Comparison of ENCODE assay signal across 11 cellular contexts in genomic region chr5:173016069-173016455, GRCh38. TPM values are rescaled to one million over a fixed set of nuclear protein-coding genes. Genes with fewer than 3 reads are reported as not detected.
A peak's percentile ranks its signal among the peaks of the same experiment; 100 is the strongest.
DNase-seq lines count a peak whose midpoint lies in the region; ATAC-seq, FAIRE-seq and TF ChIP-seq lines count a peak whose summit lies in the region.
"Had no signal": no experiment of that assay in that cellular context is flagged by ENCODE, and none has a peak within 500 bp of the region (broad histone marks: within the 10 kb centered on the region; RNA-seq: fewer than 3 reads in every experiment).

No MANE protein-coding gene starts in this region.

- ATAC-seq in WTC11 = no peak
- ATAC-seq in foreskin keratinocyte = no peak
- no peak for ATAC-seq in gastrocnemius medialis

- H3K36me3 Mint-ChIP-seq in CD8-positive, alpha-beta memory T cell = peaks cover 0 to 31% (median 11%) of the 10 kb centered on the region in 3 donors
- peaks cover 18% of the 10 kb centered on the region for H3K36me3 Mint-ChIP-seq in WTC11

- POLR2A ChIA-PET in CD8-positive, alpha-beta memory T cell (lab: Charles Lee) = no interaction called here
- POLR2A ChIA-PET in WTC11 (lab: Charles Lee) = interaction anchor here (0.9 kb wide), 1 partner anchor 57 kb away, joined by 5 read pairs; the partner anchor contains the start of gene RPL26L1

- no peaks in the 10 kb centered on the region for H3K27me3 ChIP-seq in CD8-positive, alpha-beta memory T cell (ENCODE audit: insufficient read depth, low read length, poor library complexity, severe bottlenecking)
- no peaks in the 10 kb centered on the region for H3K27me3 ChIP-seq in foreskin keratinocyte
- no peaks in the 10 kb centered on the region for H3K27me3 ChIP-seq in gastrocnemius medialis
- no peaks in the 10 kb centered on the region for H3K27me3 ChIP-seq in small intestine (ENCODE audit: control insufficient read depth in 2 of 2, insufficient read depth in 2 of 2, low read length in 2 of 2)

- H3K4me1 Mint-ChIP-seq in CD8-positive, alpha-beta memory T cell = peaks cover 37 to 63% (median 51%) of the 10 kb centered on the region in 3 donors
- peaks cover 26% of the 10 kb centered on the region for H3K4me1 Mint-ChIP-seq in WTC11

- no peak for FAIRE-seq in small intestine (lab: Jason Lieb, UNC)

- no peak for TF ChIP-seq CTCF in WTC11 (IDR thresholded peaks at IDR 0.05)
- TF ChIP-seq CTCF in foreskin keratinocyte (conservative IDR thresholded peaks at IDR 0.05) = no peak
- TF ChIP-seq CTCF in gastrocnemius medialis (IDR thresholded peaks at IDR 0.05 in 4 of 5, conservative IDR thresholded peaks at IDR 0.05 in 1 of 5) = no peak

- H3K9me3 ChIP-seq in CD8-positive, alpha-beta memory T cell (ENCODE audit: low read length) = no peaks in the 10 kb centered on the region
- H3K9me3 ChIP-seq in gastrocnemius medialis (no peaks in the 10 kb centered on the region), small intestine (ENCODE audit: control insufficient read depth, low read depth) (no peaks in the 10 kb centered on the region)

- intact Hi-C loops in gastrocnemius medialis (cut with DNase I; ENCODE audit: low total_unique reads) = no loop called here

- CTCF ChIA-PET in CD8-positive, alpha-beta memory T cell (lab: Charles Lee) = interaction anchor here (1.1 kb wide), 1 partner anchor 32 kb away, joined by 3 read pairs; no protein-coding TSS in a partner anchor
- CTCF ChIA-PET in WTC11 (lab: Charles Lee) = interaction anchor here (1.0 to 1.4 kb wide), 6 partner anchors 32 to 309 kb away, joined by 3 to 7 read pairs (median 4); partner anchors contain the start of gene BNIP1

- H3K9me3 Mint-ChIP-seq in CD8-positive, alpha-beta memory T cell = no peaks in the 10 kb centered on the region
- no peaks in the 10 kb centered on the region for H3K9me3 Mint-ChIP-seq in WTC11

- H3K4me1 ChIP-seq in CD8-positive, alpha-beta memory T cell (ENCODE audit: insufficient read depth, low read length) = peaks cover 8% of the 10 kb centered on the region
- H3K4me1 ChIP-seq in foreskin keratinocyte (peaks cover 22% of the 10 kb centered on the region), gastrocnemius medialis (peaks cover 44 to 57% of the 10 kb centered on the region in 2 donors), small intestine (ENCODE audit: control insufficient read depth in 2 of 2, insufficient read depth in 1 of 2, low read depth in 1 of 2, low read length in 1 of 2) (peaks cover 0 to 7% of the 10 kb centered on the region in 2 donors)

- 90 to 97% (median 94%) methylated on average over 6 of the region's 6 CpGs for WGBS in small intestine, 3 donors

- in situ Hi-C loops in gastrocnemius medialis (cut with MboI; ENCODE audit: low sequenced_read_pairs in 4 of 4) (no loop called here), G401 (cut with HindIII; ENCODE audit: low sequenced_read_pairs) (no loop called here)

- H3K27ac ChIP-seq in CD8-positive, alpha-beta memory T cell (ENCODE audit: low read depth, low read length) = no peak overlapping the region
- H3K27ac ChIP-seq in foreskin keratinocyte = peak overlapping the region; percentile 34
- peak overlapping the region; percentile 72 to 85 (median 76) for H3K27ac ChIP-seq in gastrocnemius medialis
- peak overlapping the region in 1 of 2 donors; percentile 57 for H3K27ac ChIP-seq in small intestine (ENCODE audit: low read depth in 1 of 2, low read length in 1 of 2)

- peaks cover 6% of the 10 kb centered on the region for H3K36me3 ChIP-seq in CD8-positive, alpha-beta memory T cell (ENCODE audit: insufficient read depth, low read length)
- H3K36me3 ChIP-seq in gastrocnemius medialis (peaks cover 0 to 9% of the 10 kb centered on the region in 2 donors), small intestine (ENCODE audit: control insufficient read depth in 2 of 2, insufficient read depth in 2 of 2, low read length in 2 of 2) (peaks cover 4 to 7% of the 10 kb centered on the region in 2 donors)

- no peak overlapping the region for H3K4me3 ChIP-seq in CD8-positive, alpha-beta memory T cell (ENCODE audit: low read length)
- H3K4me3 ChIP-seq in gastrocnemius medialis = no peak overlapping the region
- no peak overlapping the region for H3K4me3 ChIP-seq in small intestine (ENCODE audit: low read depth in 1 of 2, low read length in 2 of 2)

- H3K4me3 Mint-ChIP-seq in CD8-positive, alpha-beta memory T cell = no peak overlapping the region
- H3K4me3 Mint-ChIP-seq in WTC11 = peak overlapping the region; percentile 3; the same call in 1 of the 2 replicates

- H3K27me3 Mint-ChIP-seq in CD8-positive, alpha-beta memory T cell = no peaks in the 10 kb centered on the region
- H3K27me3 Mint-ChIP-seq in WTC11 (ENCODE audit: low read depth) = no peaks in the 10 kb centered on the region

- TF ChIP-seq POLR2A in gastrocnemius medialis (IDR thresholded peaks at IDR 0.05) = no peak

- no peak for DNase-seq in CD8-positive, alpha-beta memory T cell
- DNase-seq in WTC11 (ENCODE audit: low spot score) = peak; percentile 11
- no peak for DNase-seq in foreskin keratinocyte
- DNase-seq in gastrocnemius medialis = no peak
- DNase-seq in small intestine = no peak
- no peak for DNase-seq in NCI-H1436 (lab: John Stamatoyannopoulos, UW)
- DNase-seq in UCSD-AML1 (lab: John Stamatoyannopoulos, UW; ENCODE audit: unreplicated experiment) = no peak
- no peak for DNase-seq in G401 (ENCODE audit: low spot score)
- DNase-seq: GDM1, NCI-H1048, SHP77 treated with DMSO at 0.1 percent for 48 hours had no signal

- H3K27ac Mint-ChIP-seq in CD8-positive, alpha-beta memory T cell = peak overlapping the region in 7 of 8 donors; percentile 32 to 72 (median 52)
- H3K27ac Mint-ChIP-seq in WTC11 = peak overlapping the region; percentile 94

TF ChIP-seq in WTC11, 78 proteins besides CTCF, POLR2A, EP300 and RAD21 (continues in another document):
- TF ChIP-seq KAT7 (CRISPR knock-in tag; IDR thresholded peaks at IDR 0.05; ENCODE audit: borderline replicate concordance) (no peak), IRF1 (CRISPR knock-in tag; IDR thresholded peaks at IDR 0.05) (no peak), GRHL2 (CRISPR knock-in tag; IDR thresholded peaks at IDR 0.05; ENCODE audit: insufficient replicate concordance, severe bottlenecking) (no peak), CDX4 (CRISPR knock-in tag; IDR thresholded peaks at IDR 0.05; ENCODE audit: borderline replicate concordance) (no peak), CREM (CRISPR knock-in tag; IDR thresholded peaks at IDR 0.05) (no peak), SP1 (CRISPR knock-in tag; conservative IDR thresholded peaks at IDR 0.05) (no peak), CBFB (CRISPR knock-in tag; IDR thresholded peaks at IDR 0.05; ENCODE audit: low read depth) (no peak), ZNF396 (CRISPR knock-in tag; IDR thresholded peaks at IDR 0.05; ENCODE audit: borderline replicate concordance) (no peak), USF2 (CRISPR knock-in tag; IDR thresholded peaks at IDR 0.05) (no peak)

RNA-seq across cellular contexts. Expression of gene ATP6V0E1, which starts 32.5 kb away (rescaled TPM):
- 100 to 1,000 TPM; 171 to 179 TPM for total RNA-seq in CD8-positive, alpha-beta memory T cell
- 468 TPM for polyA plus RNA-seq in CD8-positive, alpha-beta memory T cell
- 72.7 to 80.9 TPM (median 77.1 TPM) in 3 replicates for total RNA-seq in WTC11 (2021)
- total RNA-seq in foreskin keratinocyte = 136 and 157 TPM in 2 replicates
- 279 and 299 TPM in 2 replicates for polyA plus RNA-seq in foreskin keratinocyte
- total RNA-seq in gastrocnemius medialis = 100 to 1,000 TPM; 101 to 183 (median 164) TPM
- 100 to 1,000 TPM; 170 to 230 (median 203) TPM for polyA plus RNA-seq in small intestine
- total RNA-seq in G401 (2014; rRNA removed; shearing (Covaris generic)) = 102 and 126 TPM in 2 replicates

RNA-seq across cellular contexts. Expression of gene CREBRF, which starts 40.1 kb away (rescaled TPM):
- 10 to 100 TPM; 14.3 to 14.9 TPM for total RNA-seq in CD8-positive, alpha-beta memory T cell
- 61.0 TPM for polyA plus RNA-seq in CD8-positive, alpha-beta memory T cell
- total RNA-seq in WTC11 (2021) = 5.7 to 7.2 TPM (median 6.3 TPM) in 3 replicates
- 2.8 and 2.9 TPM in 2 replicates for total RNA-seq in foreskin keratinocyte
- polyA plus RNA-seq in foreskin keratinocyte = 0.25 and 0.31 TPM in 2 replicates
- total RNA-seq in gastrocnemius medialis = 10 to 100 TPM; 20.3 to 35.0 (median 25.5) TPM
- 1 to 10 TPM; 3.8 to 6.5 (median 5.7) TPM for polyA plus RNA-seq in small intestine
- 1.7 and 5.1 TPM in 2 replicates for total RNA-seq in G401 (2014; rRNA removed; shearing (Covaris generic))

RNA-seq across cellular contexts. Expression of gene RPL26L1, which starts 56.8 kb away (rescaled TPM):
- total RNA-seq in CD8-positive, alpha-beta memory T cell = 10 to 100 TPM; 91.9 to 92.3 TPM
- polyA plus RNA-seq in CD8-positive, alpha-beta memory T cell = 35.6 TPM
- 46.2 to 52.2 TPM (median 51.9 TPM) in 3 replicates for total RNA-seq in WTC11 (2021)
- total RNA-seq in foreskin keratinocyte = 71.0 and 80.3 TPM in 2 replicates
- polyA plus RNA-seq in foreskin keratinocyte = 101 and 110 TPM in 2 replicates
- total RNA-seq in gastrocnemius medialis = 10 to 100 TPM; 24.8 to 50.4 (median 41.5) TPM
- polyA plus RNA-seq in small intestine = 10 to 100 TPM; 42.9 to 99.2 (median 43.5) TPM
- 144 and 147 TPM in 2 replicates for total RNA-seq in G401 (2014; rRNA removed; shearing (Covaris generic))
